35 cellular contexts compared by ENCODE assay signal in the genomic region with DNA sequence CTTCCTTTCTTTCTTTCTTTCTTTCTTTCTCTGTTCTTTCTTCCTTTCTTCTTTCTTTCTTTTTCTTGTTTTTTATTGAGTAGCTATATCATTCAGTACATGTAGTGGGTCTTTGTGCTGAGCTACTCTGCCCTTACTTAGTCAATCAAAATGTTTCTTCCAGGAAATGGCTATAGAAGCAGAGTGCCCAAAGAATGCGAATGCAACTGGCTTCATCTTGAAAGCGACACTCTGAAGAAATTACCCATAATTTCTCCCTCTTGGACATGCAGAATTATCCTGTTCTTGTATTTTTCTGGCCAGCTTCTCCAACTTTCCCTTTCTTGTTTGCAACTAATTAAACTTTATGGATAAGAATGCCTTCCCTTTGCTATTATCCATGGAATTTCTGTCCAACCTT.
"Had no signal": no experiment of that assay in that cellular context is flagged by ENCODE, and none has a peak within 500 bp of the region (broad histone marks: within the 10 kb centered on the region; RNA-seq: fewer than 3 reads in every experiment).

No MANE protein-coding gene starts in this region.

- DNase-seq: Kasumi-1, MG63, MM.1S, MV-4-11, NCI-H1048, NCI-H1092, NCI-H1092 treated with DMSO at 0.1 percent for 48 hours, NCI-H1105, NCI-H1105 treated with DMSO at 0.1 percent for 48 hours, NCI-H1417, NCI-H1417 treated with DMSO at 0.1 percent for 48 hours, NCI-H1436, NCI-H1436 treated with DMSO at 0.1 percent for 48 hours, NCI-H146, NCI-H1694, NCI-H1694 treated with DMSO at 0.1 percent for 48 hours, NCI-H187, NCI-H187 treated with DMSO at 0.1 percent for 48 hours, NCI-H1930, NCI-H2029, NCI-H2029 treated with DMSO at 0.1 percent for 48 hours, NCI-H2081, NCI-H2081 treated with DMSO at 0.1 percent for 48 hours, NCI-H2107, NCI-H2171, NCI-H2171 treated with DMSO at 0.1 percent for 48 hours, NCI-H2227 treated with DMSO at 0.1 percent for 48 hours, NCI-H226, NCI-H345, NCI-H446, NCI-H446 treated with DMSO at 0.1 percent for 48 hours, NCI-H510A, NCI-H510A treated with DMSO at 0.1 percent for 48 hours, NCI-H524, NCI-H524 treated with DMSO at 0.1 percent for 48 hours had no signal

- H3K36me3 ChIP-seq: MG63 had no signal

- H3K4me3 ChIP-seq: MG63 had no signal

- H3K27me3 ChIP-seq: MG63 had no signal

- H3K9me3 ChIP-seq: MG63 had no signal
